8 cellular contexts compared by ENCODE assay signal in the genomic region with DNA sequence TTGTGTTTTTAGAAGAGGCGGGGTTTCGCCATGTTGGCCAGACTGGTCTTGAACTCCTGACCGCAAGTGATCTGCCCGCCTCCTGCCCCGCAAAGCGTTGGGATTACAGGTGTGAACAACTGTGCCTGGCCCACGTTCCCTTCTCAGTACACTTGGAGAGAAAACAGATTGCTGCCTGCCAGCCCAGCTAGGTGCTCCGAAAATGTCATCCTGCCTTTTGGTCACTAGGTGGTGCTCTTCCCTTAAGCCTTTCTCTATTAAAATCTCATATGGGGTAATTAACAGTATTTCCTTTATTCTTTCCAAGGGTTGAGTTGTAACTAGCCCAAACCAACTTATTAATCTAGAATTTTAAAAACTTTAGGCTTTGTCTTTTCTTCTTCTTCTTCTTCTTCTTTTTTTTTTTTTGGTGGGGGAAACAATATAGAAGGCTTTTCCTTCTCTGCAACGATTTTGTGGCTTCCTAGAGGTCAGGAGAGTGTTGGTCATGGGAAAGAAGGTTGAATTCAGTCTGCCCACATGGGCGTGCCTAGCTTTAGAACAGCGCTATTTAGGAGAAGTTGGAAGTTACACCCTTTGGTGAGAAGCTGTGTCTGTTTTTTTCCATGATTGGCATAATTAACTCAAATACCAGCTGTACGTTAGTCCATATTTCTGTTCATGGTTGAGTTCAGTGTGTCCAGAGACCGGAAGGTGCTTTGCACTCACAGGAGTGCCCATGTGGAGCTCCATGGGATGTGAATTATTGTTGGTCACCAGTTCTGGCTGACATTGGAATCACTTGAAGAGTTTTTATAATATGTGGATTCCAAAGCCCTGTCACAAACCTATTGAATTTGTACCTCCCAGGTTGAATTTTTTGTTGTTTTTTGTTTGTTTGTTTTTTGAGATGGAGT.
DNase-seq lines count a peak whose midpoint lies in the region; ATAC-seq, FAIRE-seq and TF ChIP-seq lines count a peak whose summit lies in the region.
"Not testable (repeated sequence)": the region's sequence is repeated elsewhere in the genome, so short reads cannot be mapped to it uniquely, and the experiment has no call there.

No MANE protein-coding gene starts in this region.

- 40 to 43% methylated on average over 8 to 10 of the region's 13 CpGs for WGBS in heart right ventricle, 2 donors
- 34% methylated on average over 10 of the region's 13 CpGs for whole genome bisulfite sequencing in prostate gland
- WGBS in aorta, 2 donors = 30 to 39% methylated on average over 8 to 10 of the region's 13 CpGs

- not testable (repeated sequence) for H3K27me3 Mint-ChIP-seq in activated CD8-positive, alpha-beta T cell treated with anti-CD3 and anti-CD28 coated beads, Interleukin-2, amount 10 ng/mL, durations not matched to agents 7 days and 5 days (ENCODE audit: low read depth); chondrocyte (ENCODE audit: low read depth); mesothelial cell of epicardium (ENCODE audit: low read depth)

- not testable (repeated sequence) for H3K36me3 ChIP-seq in Peyer's patch; prostate gland; aorta (ENCODE audit: control insufficient read depth in 1 of 2, insufficient read depth in 2 of 2, low read length in 1 of 2)
- H3K36me3 ChIP-seq in heart right ventricle = peaks cover 0 to 34% (median 0%) of the 10 kb centered on the region in 9 donors

- not testable (repeated sequence) for H3K36me3 Mint-ChIP-seq in activated CD8-positive, alpha-beta T cell treated with anti-CD3 and anti-CD28 coated beads, Interleukin-2, amount 10 ng/mL, durations not matched to agents 7 days and 5 days (ENCODE audit: low read depth); chondrocyte (ENCODE audit: low read depth); mesothelial cell of epicardium

- H3K27ac Mint-ChIP-seq in activated CD8-positive, alpha-beta T cell treated with anti-CD3 and anti-CD28 coated beads, Interleukin-2, amount 10 ng/mL, durations not matched to agents 7 days and 5 days; chondrocyte (ENCODE audit: unreplicated experiment); mesothelial cell of epicardium: not testable (repeated sequence)

- H3K27me3 ChIP-seq in Peyer's patch; heart right ventricle; prostate gland (replicated peaks; ENCODE audit: insufficient read depth); aorta (ENCODE audit: control insufficient read depth in 1 of 2, insufficient read depth in 2 of 2, low read length in 1 of 2): not testable (repeated sequence)

- POLR2A ChIA-PET in activated CD8-positive, alpha-beta T cell treated with anti-CD3 and anti-CD28 coated beads, Interleukin-2, amount 10 ng/mL, durations not matched to agents 7 days and 5 days (lab: Charles Lee) = not testable (repeated sequence)

- ATAC-seq in activated CD8-positive, alpha-beta T cell treated with anti-CD3 and anti-CD28 coated beads, Interleukin-2, amount 10 ng/mL, durations not matched to agents 7 days and 5 days = peak; percentile 65
- ATAC-seq in heart right ventricle (peak in 7 of 8 donors; percentile 68 to 85 (median 79)), aorta (ENCODE audit: low FRiP score) (peak; percentile 88)

- TF ChIP-seq CTCF in Peyer's patch (IDR thresholded peaks at IDR 0.05) = peak in 4 of 6 experiments; percentile 10 to 27 (median 20)
- peak; percentile 74 for TF ChIP-seq CTCF in chondrocyte (IDR thresholded peaks at IDR 0.05)
- peak in 7 of 9 donors; percentile 19 to 46 (median 39) for TF ChIP-seq CTCF in heart right ventricle (IDR thresholded peaks at IDR 0.05)
- TF ChIP-seq CTCF in mesothelial cell of epicardium (IDR thresholded peaks at IDR 0.05; ENCODE audit: unreplicated experiment) = peak; percentile 26
- peak in 3 of 4 experiments; percentile 14 to 33 (median 20) for TF ChIP-seq CTCF in prostate gland (IDR thresholded peaks at IDR 0.05)

- peak; percentile 64 for FAIRE-seq in GM18507 (lab: Jason Lieb, UNC)

- DNase-seq in GM18507 (ENCODE audit: extremely low spot score, insufficient read length, low read depth); Peyer's patch; activated CD8-positive, alpha-beta T cell treated with anti-CD3 and anti-CD28 coated beads, Interleukin-2, amount 10 ng/mL, durations not matched to agents 7 days and 5 days; chondrocyte (ENCODE audit: low spot score); heart right ventricle; mesothelial cell of epicardium (ENCODE audit: low spot score in 2 of 2, unreplicated experiment in 2 of 2); prostate gland (ENCODE audit: low spot score); aorta: not testable (repeated sequence)

- not testable (repeated sequence) for H3K9me3 Mint-ChIP-seq in activated CD8-positive, alpha-beta T cell treated with anti-CD3 and anti-CD28 coated beads, Interleukin-2, amount 10 ng/mL, durations not matched to agents 7 days and 5 days (ENCODE audit: insufficient read depth); chondrocyte (ENCODE audit: low read depth); mesothelial cell of epicardium

- H3K4me1 ChIP-seq in Peyer's patch; heart right ventricle; prostate gland (replicated peaks); aorta (ENCODE audit: control insufficient read depth in 1 of 2, insufficient read depth in 2 of 2, low read length in 2 of 2): not testable (repeated sequence)

- intact Hi-C loops in heart right ventricle (cut with DNase I); prostate gland (cut with DNase I); aorta (cut with DNase I): not testable (repeated sequence)

- CTCF ChIA-PET in activated CD8-positive, alpha-beta T cell treated with anti-CD3 and anti-CD28 coated beads, Interleukin-2, amount 10 ng/mL, durations not matched to agents 7 days and 5 days (lab: Charles Lee) = not testable (repeated sequence)

- not testable (repeated sequence) for H3K9me3 ChIP-seq in Peyer's patch; heart right ventricle; prostate gland; aorta (ENCODE audit: control insufficient read depth, low read length)

- H3K27ac ChIP-seq in Peyer's patch; prostate gland; aorta (ENCODE audit: low read depth in 1 of 2, low read length in 2 of 2): not testable (repeated sequence)
- H3K27ac ChIP-seq in heart right ventricle = peak overlapping the region in 2 of 10 donors; percentile 36 to 38

- not testable (repeated sequence) for TF ChIP-seq POLR2A in Peyer's patch (IDR thresholded peaks at IDR 0.05); prostate gland (IDR thresholded peaks at IDR 0.05)

- not testable (repeated sequence) for H3K4me1 Mint-ChIP-seq in activated CD8-positive, alpha-beta T cell treated with anti-CD3 and anti-CD28 coated beads, Interleukin-2, amount 10 ng/mL, durations not matched to agents 7 days and 5 days (ENCODE audit: low read depth); chondrocyte (ENCODE audit: low read depth); mesothelial cell of epicardium

- H3K4me3 Mint-ChIP-seq in activated CD8-positive, alpha-beta T cell treated with anti-CD3 and anti-CD28 coated beads, Interleukin-2, amount 10 ng/mL, durations not matched to agents 7 days and 5 days; chondrocyte (ENCODE audit: unreplicated experiment); mesothelial cell of epicardium: not testable (repeated sequence)

- not testable (repeated sequence) for H3K4me3 ChIP-seq in Peyer's patch; heart right ventricle; prostate gland; aorta (ENCODE audit: low read length in 2 of 2)

Comparison
In these comparisons a context has a peak if more than half of its experiments do, and no peak if none do; other contexts are left out.
1. CTCF ChIP-seq: peak in every context shown above with its lines; median percentile 74 in chondrocyte; 39 in heart right ventricle; 26 in mesothelial cell of epicardium; 20 in prostate gland; 20 in Peyer's patch.